ENCODE assay signal across 8 cellular contexts in genomic region chr14:92135269-92135668, GRCh38. TPM values are rescaled to one million over a fixed set of nuclear protein-coding genes. Genes with fewer than 3 reads are reported as not detected.
DNase-seq lines count a peak whose midpoint lies in the region; ATAC-seq and TF ChIP-seq lines count a peak whose summit lies in the region.

No MANE protein-coding gene starts in this region.

- no peak for DNase-seq in BE2C
- DNase-seq in HT-29 (ENCODE audit: low spot score): peak; percentile 19
- DNase-seq in left colon: no peak
- no peak for DNase-seq in stimulated activated effector memory CD8-positive, alpha-beta T cell treated with anti-CD3 and anti-CD28 coated beads, Interleukin-12 subunit alpha, Interleukin-12 subunit beta, amount 100 ng/mL, for 72 hours (ENCODE audit: low spot score in 2 of 2)
- no peak for DNase-seq in MG63
- DNase-seq in activated effector memory CD4-positive, alpha-beta T cell treated with Interleukin-2 at 50 U/mL for 16 hours: no peak
- DNase-seq in activated T-cell treated with anti-CD3 and anti-CD28 coated beads, Interleukin-2, amount 50 U/mL, for 48 hours: no peak

- H3K4me3 ChIP-seq in BE2C (ENCODE audit: low read depth, low read length): no peak overlapping the region
- no peak overlapping the region for H3K4me3 ChIP-seq in WI38 (ENCODE audit: low read depth, low read length)
- no peak overlapping the region for H3K4me3 ChIP-seq in MG63

- no peak overlapping the region for H3K4me3 Mint-ChIP-seq in stimulated activated effector memory CD8-positive, alpha-beta T cell treated with anti-CD3 and anti-CD28 coated beads, Interleukin-12 subunit alpha, Interleukin-12 subunit beta, amount 100 ng/mL, for 72 hours

- intact Hi-C loops in left colon (cut with DNase I, micrococcal nuclease): loop anchor here in 1 of 2 donors (10.0 kb wide), 1 partner anchor 650 kb away; no protein-coding TSS in a partner anchor

- H3K9me3 ChIP-seq in BE2C (no peaks in the 10 kb centered on the region), MG63 (no peaks in the 10 kb centered on the region)

- peaks cover 4% of the 10 kb centered on the region; the same call in 1 of the 2 replicates for H3K4me1 ChIP-seq in BE2C

- TF ChIP-seq CTCF in BE2C (IDR thresholded peaks at IDR 0.05; ENCODE audit: low read depth, low read length) (peak; percentile 58), WI38 (IDR thresholded peaks at IDR 0.05; ENCODE audit: low read depth, low read length) (peak; percentile 12; the same call in 1 of the 2 replicates)

- H3K36me3 ChIP-seq in BE2C: peaks cover 73% of the 10 kb centered on the region
- H3K36me3 ChIP-seq in MG63: peaks cover 38% of the 10 kb centered on the region

- no peak overlapping the region for H3K27ac Mint-ChIP-seq in stimulated activated effector memory CD8-positive, alpha-beta T cell treated with anti-CD3 and anti-CD28 coated beads, Interleukin-12 subunit alpha, Interleukin-12 subunit beta, amount 100 ng/mL, for 72 hours

- H3K4me1 Mint-ChIP-seq in stimulated activated effector memory CD8-positive, alpha-beta T cell treated with anti-CD3 and anti-CD28 coated beads, Interleukin-12 subunit alpha, Interleukin-12 subunit beta, amount 100 ng/mL, for 72 hours: no peaks in the 10 kb centered on the region

- H3K27me3 ChIP-seq in BE2C: no peaks in the 10 kb centered on the region
- H3K27me3 ChIP-seq in MG63: no peaks in the 10 kb centered on the region

- H3K36me3 Mint-ChIP-seq in stimulated activated effector memory CD8-positive, alpha-beta T cell treated with anti-CD3 and anti-CD28 coated beads, Interleukin-12 subunit alpha, Interleukin-12 subunit beta, amount 100 ng/mL, for 72 hours: peaks cover 99% of the 10 kb centered on the region

- peak; percentile 75 for ATAC-seq in left colon
- no peak for ATAC-seq in stimulated activated effector memory CD8-positive, alpha-beta T cell treated with anti-CD3 and anti-CD28 coated beads, Interleukin-12 subunit alpha, Interleukin-12 subunit beta, amount 100 ng/mL, for 72 hours

- no peaks in the 10 kb centered on the region for H3K9me3 Mint-ChIP-seq in stimulated activated effector memory CD8-positive, alpha-beta T cell treated with anti-CD3 and anti-CD28 coated beads, Interleukin-12 subunit alpha, Interleukin-12 subunit beta, amount 100 ng/mL, for 72 hours

RNA-seq across cellular contexts. Expression of gene CPSF2, which starts 13.5 kb away (rescaled TPM):
- polyA plus RNA-seq in BE2C (2012; ENCODE audit: insufficient read depth, insufficient read length, low read depth): 30.2 TPM
- 11.9 and 23.1 TPM in 2 replicates for total RNA-seq in HT-29 (2014; rRNA removed; shearing (Covaris generic))
- total RNA-seq in left colon: 10 to 100 TPM; 46.9 TPM
- total RNA-seq in MG63 (2014; rRNA removed; shearing (Covaris generic); ENCODE audit: low replicate concordance): 39.2 and 67.6 TPM in 2 replicates

RNA-seq across cellular contexts. Expression of gene NDUFB1, which starts 13.8 kb away (rescaled TPM):
- polyA plus RNA-seq in BE2C (2012; ENCODE audit: insufficient read depth, insufficient read length, low read depth): 133 TPM
- 268 and 270 TPM in 2 replicates for total RNA-seq in HT-29 (2014; rRNA removed; shearing (Covaris generic))
- total RNA-seq in left colon: 100 to 1,000 TPM; 179 TPM
- total RNA-seq in MG63 (2014; rRNA removed; shearing (Covaris generic); ENCODE audit: low replicate concordance): 29.7 and 177 TPM in 2 replicates

RNA-seq across cellular contexts. Expression of gene ATXN3, which starts 28.9 kb away (rescaled TPM):
- polyA plus RNA-seq in BE2C (2012; ENCODE audit: insufficient read depth, insufficient read length, low read depth): 10.6 TPM
- total RNA-seq in HT-29 (2014; rRNA removed; shearing (Covaris generic)): 7.5 and 13.7 TPM in 2 replicates
- 10 to 100 TPM; 21.8 to 28.0 TPM for total RNA-seq in left colon
- total RNA-seq in MG63 (2014; rRNA removed; shearing (Covaris generic); ENCODE audit: low replicate concordance): 8.3 and 22.0 TPM in 2 replicates
